ENCODE assay signal across 1 cellular context in the genomic region with DNA sequence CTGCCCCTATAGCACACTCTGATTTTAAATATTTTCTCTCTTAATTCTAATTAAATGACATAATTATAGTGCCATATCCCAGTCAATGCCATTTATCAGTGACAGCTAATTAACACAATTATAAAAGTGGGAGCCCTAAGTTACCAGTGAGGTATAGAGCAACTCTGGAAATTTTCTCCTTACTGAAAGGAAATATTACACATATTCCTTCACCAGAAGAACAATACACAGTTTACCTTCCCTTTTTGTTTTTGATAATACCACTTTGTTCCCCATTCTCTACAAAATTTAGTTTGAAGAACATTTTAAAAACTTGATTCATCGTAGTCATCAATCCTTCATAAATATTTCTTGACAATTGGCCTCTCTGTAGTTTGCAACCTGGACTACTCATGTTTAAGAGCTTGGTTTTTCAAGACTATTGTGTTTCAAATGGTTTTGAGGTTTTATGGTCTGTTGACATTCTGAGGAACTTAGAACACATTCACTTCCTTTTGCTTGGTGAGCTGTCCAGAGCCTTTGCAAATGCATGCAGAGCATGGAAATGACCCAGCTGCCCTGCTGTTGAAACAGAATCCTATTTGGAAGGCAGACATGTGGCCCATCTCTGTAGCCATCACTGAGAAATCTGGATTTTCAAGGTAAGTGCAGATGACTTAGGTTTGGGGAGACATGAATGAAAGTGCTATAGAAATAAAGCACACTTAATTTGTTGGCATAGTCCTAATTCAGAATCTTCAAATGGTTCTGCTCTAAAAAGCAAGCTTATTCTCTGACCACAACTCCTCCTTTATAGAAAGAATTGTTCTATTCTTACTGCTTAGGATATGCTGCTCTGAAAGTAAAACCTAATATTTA.
TF ChIP-seq lines count a peak whose summit lies in the region.

A gene with protein sequence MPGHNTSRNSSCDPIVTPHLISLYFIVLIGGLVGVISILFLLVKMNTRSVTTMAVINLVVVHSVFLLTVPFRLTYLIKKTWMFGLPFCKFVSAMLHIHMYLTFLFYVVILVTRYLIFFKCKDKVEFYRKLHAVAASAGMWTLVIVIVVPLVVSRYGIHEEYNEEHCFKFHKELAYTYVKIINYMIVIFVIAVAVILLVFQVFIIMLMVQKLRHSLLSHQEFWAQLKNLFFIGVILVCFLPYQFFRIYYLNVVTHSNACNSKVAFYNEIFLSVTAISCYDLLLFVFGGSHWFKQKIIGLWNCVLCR (plus strand): TSS at position 504 of the 858 bp plus-strand sequence. CDS start 56,628 bp downstream, outside the sequence.

TF ChIP-seq in GM12878, 131 proteins besides CTCF, POLR2A, EP300 and RAD21 (continued from another document):
- TF ChIP-seq, protein P1, sequence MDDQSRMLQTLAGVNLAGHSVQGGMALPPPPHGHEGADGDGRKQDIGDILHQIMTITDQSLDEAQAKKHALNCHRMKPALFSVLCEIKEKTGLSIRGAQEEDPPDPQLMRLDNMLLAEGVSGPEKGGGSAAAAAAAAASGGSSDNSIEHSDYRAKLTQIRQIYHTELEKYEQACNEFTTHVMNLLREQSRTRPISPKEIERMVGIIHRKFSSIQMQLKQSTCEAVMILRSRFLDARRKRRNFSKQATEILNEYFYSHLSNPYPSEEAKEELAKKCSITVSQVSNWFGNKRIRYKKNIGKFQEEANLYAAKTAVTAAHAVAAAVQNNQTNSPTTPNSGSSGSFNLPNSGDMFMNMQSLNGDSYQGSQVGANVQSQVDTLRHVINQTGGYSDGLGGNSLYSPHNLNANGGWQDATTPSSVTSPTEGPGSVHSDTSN (IDR thresholded peaks at IDR 0.05; ENCODE audit: insufficient replicate concordance, low read depth, low read length) = peak; percentile 58
- TF ChIP-seq POLR2AphosphoS5 (IDR thresholded peaks at IDR 0.05; ENCODE audit: low read length) = no peak
TF ChIP-seq in GM12878: peak in this region for 43.
